8 cellular contexts compared by ENCODE assay signal in the genomic region with DNA sequence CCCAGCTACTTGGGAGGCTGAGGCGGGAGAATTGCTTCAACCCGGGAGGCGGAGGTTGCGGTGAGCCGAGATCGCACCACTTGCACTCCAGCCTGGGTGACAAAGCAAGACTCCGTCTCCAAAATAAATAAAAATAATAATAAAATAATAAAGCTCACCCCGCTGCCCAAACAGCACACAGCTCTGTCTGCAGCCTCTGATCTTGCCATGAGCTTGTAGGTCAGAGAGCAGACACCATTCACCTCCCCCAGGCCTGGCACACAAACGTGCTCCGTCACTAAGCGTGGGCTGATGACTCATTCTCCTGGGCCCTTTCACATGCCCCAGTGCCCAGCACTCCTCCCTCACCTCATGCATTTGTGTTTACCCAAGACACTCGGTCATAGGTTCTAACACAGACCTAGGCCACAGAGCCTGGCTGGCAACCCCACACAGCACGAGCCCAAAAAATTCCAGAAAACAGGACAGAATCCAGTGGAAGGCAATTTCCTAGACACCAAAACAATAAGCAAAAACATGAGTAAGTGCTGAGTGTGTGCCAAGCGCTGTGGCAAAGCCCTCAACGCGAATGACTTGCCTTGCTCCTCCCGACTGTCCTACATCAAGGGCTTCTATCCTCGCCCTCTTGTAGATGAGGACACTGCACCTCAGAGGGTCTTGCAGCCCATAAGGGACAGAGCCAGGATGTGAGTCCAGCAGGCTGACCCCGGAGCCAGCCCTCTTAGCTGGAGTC. TPM values are rescaled to one million over a fixed set of nuclear protein-coding genes. Genes with fewer than 3 reads are reported as not detected.
A peak's percentile ranks its signal among the peaks of the same experiment; 100 is the strongest.
DNase-seq lines count a peak whose midpoint lies in the region; ATAC-seq and TF ChIP-seq lines count a peak whose summit lies in the region.

No MANE protein-coding gene starts in this region.

- no peak overlapping the region for H3K4me3 ChIP-seq in foreskin fibroblast (ENCODE audit: low read depth in 1 of 2, low read length in 2 of 2)

- no peaks in the 10 kb centered on the region for H3K36me3 Mint-ChIP-seq in activated B cell treated with CpG ODN at 0.5 μM for 24 hours (ENCODE audit: low read depth)
- no peaks in the 10 kb centered on the region for H3K36me3 Mint-ChIP-seq in naive thymus-derived CD8-positive, alpha-beta T cell

- no peak overlapping the region for H3K27ac Mint-ChIP-seq in activated B cell treated with CpG ODN at 0.5 μM for 24 hours
- no peak overlapping the region for H3K27ac Mint-ChIP-seq in naive thymus-derived CD8-positive, alpha-beta T cell

- intact Hi-C loops in activated B cell treated with CpG ODN at 0.5 μM for 24 hours (cut with micrococcal nuclease), result no loop called here

- H3K4me1 Mint-ChIP-seq in activated B cell treated with CpG ODN at 0.5 μM for 24 hours, result no peaks in the 10 kb centered on the region
- no peaks in the 10 kb centered on the region for H3K4me1 Mint-ChIP-seq in naive thymus-derived CD8-positive, alpha-beta T cell

- no peaks in the 10 kb centered on the region for H3K27me3 Mint-ChIP-seq in activated B cell treated with CpG ODN at 0.5 μM for 24 hours
- H3K27me3 Mint-ChIP-seq in naive thymus-derived CD8-positive, alpha-beta T cell, result peaks cover 2 to 10% (median 3%) of the 10 kb centered on the region in 5 donors

- TF ChIP-seq CTCF in AG09319 (IDR thresholded peaks at IDR 0.05; ENCODE audit: low read depth, low read length), result no peak
- no peak for TF ChIP-seq CTCF in activated B cell treated with CpG ODN at 0.5 μM for 24 hours (IDR thresholded peaks at IDR 0.05)
- TF ChIP-seq CTCF in foreskin fibroblast (IDR thresholded peaks at IDR 0.05; ENCODE audit: low read depth, low read length), result no peak

- CTCF ChIA-PET in activated B cell treated with CpG ODN at 0.5 μM for 24 hours (lab: Charles Lee), result no interaction called here

- ATAC-seq in HG03060 (IDR thresholded peaks at IDR 0.05; ENCODE audit: low read depth, unreplicated experiment) (peak; percentile 71), activated B cell treated with CpG ODN at 0.5 μM for 24 hours (ENCODE audit: low read depth) (peak; percentile 34), GM18873 (IDR thresholded peaks at IDR 0.05; ENCODE audit: low FRiP score, unreplicated experiment) (no peak)
- ATAC-seq in naive thymus-derived CD8-positive, alpha-beta T cell, result no peak

- H3K9me3 Mint-ChIP-seq in activated B cell treated with CpG ODN at 0.5 μM for 24 hours, result no peaks in the 10 kb centered on the region
- H3K9me3 Mint-ChIP-seq in naive thymus-derived CD8-positive, alpha-beta T cell, result no peaks in the 10 kb centered on the region

- DNase-seq in AG09319 (ENCODE audit: extremely low read depth, low read depth), result peak; percentile 82
- no peak for DNase-seq in activated B cell treated with CpG ODN at 0.5 μM for 24 hours
- peak; percentile 97 for DNase-seq in foreskin fibroblast
- DNase-seq in pons (ENCODE audit: low spot score), result peak; percentile 78
- no peak for DNase-seq in naive thymus-derived CD8-positive, alpha-beta T cell
- no peak for DNase-seq in NOMO-1 treated with dmso at 0.1 percent for 144 hours (lab: John Stamatoyannopoulos, UW; ENCODE audit: unreplicated experiment)

- H3K4me3 Mint-ChIP-seq in activated B cell treated with CpG ODN at 0.5 μM for 24 hours, result no peak overlapping the region
- no peak overlapping the region for H3K4me3 Mint-ChIP-seq in naive thymus-derived CD8-positive, alpha-beta T cell

- POLR2A ChIA-PET in activated B cell treated with CpG ODN at 0.5 μM for 24 hours (lab: Charles Lee), result no interaction called here
- POLR2A ChIA-PET in naive thymus-derived CD8-positive, alpha-beta T cell (lab: Charles Lee), result no interaction called here

RNA-seq across cellular contexts. Expression of gene ATP9A, which starts 18.0 kb away (rescaled TPM):
- 0.07 TPM in 2 replicates for total RNA-seq in activated B cell treated with CpG ODN at 0.5 μM for 24 hours
- under 1 TPM; 0.08 to 0.19 TPM for total RNA-seq in naive thymus-derived CD8-positive, alpha-beta T cell
- not detected for polyA plus RNA-seq in naive thymus-derived CD8-positive, alpha-beta T cell

RNA-seq across cellular contexts. Expression of gene SALL4, which starts 52.1 kb away (rescaled TPM):
- not detected in 2 replicates for total RNA-seq in activated B cell treated with CpG ODN at 0.5 μM for 24 hours
- not detected for total RNA-seq in naive thymus-derived CD8-positive, alpha-beta T cell
- under 1 TPM in 1 of 3 donors, not detected in 2; 0.03 TPM for polyA plus RNA-seq in naive thymus-derived CD8-positive, alpha-beta T cell

Comparison
In these comparisons a context has a peak if more than half of its experiments do, and no peak if none do; other contexts are left out.
1. DNase-seq: peak in AG09319 (single experiment), foreskin fibroblast (2 of 2) and pons (single experiment); none in activated B cell treated with CpG ODN at 0.5 μM for 24 hours (single experiment), naive thymus-derived CD8-positive, alpha-beta T cell (0 of 10) and NOMO-1 treated with dmso at 0.1 percent for 144 hours (single experiment).
2. ATAC-seq: peak in HG03060 (single experiment) and activated B cell treated with CpG ODN at 0.5 μM for 24 hours (single experiment); none in naive thymus-derived CD8-positive, alpha-beta T cell (0 of 2) and GM18873 (single experiment).